In genomic region chr14:70622111-70622712, GRCh38 we compare ENCODE assay signal across 1 cellular context.
TF ChIP-seq lines count a peak whose summit lies in the region.

No MANE protein-coding gene starts in this region.

TF ChIP-seq in IMR-90, 13 proteins besides CTCF, POLR2A, EP300 and RAD21:
- TF ChIP-seq MAFK (IDR thresholded peaks at IDR 0.05; ENCODE audit: low read depth, low read length) (no peak), SMC3 (IDR thresholded peaks at IDR 0.05; ENCODE audit: low read depth, low read length) (peak; percentile 66)
